ENCODE assay signal across 16 cellular contexts in the genomic region with DNA sequence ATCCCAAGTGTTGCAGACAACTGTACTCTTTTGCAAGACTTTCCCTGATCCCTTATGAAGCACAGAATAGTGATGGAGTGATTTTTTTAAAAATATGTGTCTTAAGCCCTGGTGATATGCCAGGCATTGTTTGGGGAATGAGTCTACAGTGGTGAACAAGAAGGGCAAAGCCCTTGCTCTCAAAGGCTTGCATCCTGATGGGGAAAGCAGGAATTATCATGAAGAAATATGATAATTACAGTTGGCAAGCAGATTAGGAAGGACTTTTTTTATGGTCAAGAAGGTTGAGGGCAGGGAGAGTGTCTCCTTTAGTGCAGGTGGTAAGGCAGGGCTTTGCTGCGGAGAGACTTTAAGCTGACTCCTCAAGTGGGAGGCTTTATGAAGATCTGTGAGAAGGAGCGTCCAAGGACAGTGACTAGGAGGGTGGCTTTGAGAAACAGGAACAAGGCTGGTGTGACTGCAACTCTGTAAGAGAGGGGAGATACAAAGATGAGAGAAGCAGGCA.
A peak's percentile ranks its signal among the peaks of the same experiment; 100 is the strongest.
DNase-seq lines count a peak whose midpoint lies in the region; ATAC-seq and TF ChIP-seq lines count a peak whose summit lies in the region.
"Had no signal": no experiment of that assay in that cellular context is flagged by ENCODE, and none has a peak within 500 bp of the region (broad histone marks: within the 10 kb centered on the region; RNA-seq: fewer than 3 reads in every experiment).

No MANE protein-coding gene starts in this region.

- no peak overlapping the region for H3K4me3 Mint-ChIP-seq in CD8-positive, alpha-beta T cell
- no peak overlapping the region for H3K4me3 Mint-ChIP-seq in WTC11
- H3K4me3 Mint-ChIP-seq: mesothelial cell of epicardium, T-cell had no signal

- intact Hi-C loops in CD8-positive, alpha-beta T cell (cut with DNase I, micrococcal nuclease): loop anchor here in 1 of 2 experiments (5.0 kb wide), 1 partner anchor 34 kb away; no protein-coding TSS in a partner anchor
- intact Hi-C loops in posterior vena cava (cut with DNase I): no loop called here

- H3K4me1 ChIP-seq in CD8-positive, alpha-beta T cell (ENCODE audit: insufficient read depth, low read length): no peaks in the 10 kb centered on the region

- no peak for TF ChIP-seq CTCF in CD8-positive, alpha-beta T cell (IDR thresholded peaks at IDR 0.05)
- TF ChIP-seq CTCF in WTC11 (IDR thresholded peaks at IDR 0.05): no peak

- POLR2A ChIA-PET in CD8-positive, alpha-beta T cell (lab: Charles Lee): no interaction called here
- POLR2A ChIA-PET in WTC11 (lab: Charles Lee): no interaction called here

- H3K27me3 Mint-ChIP-seq in CD8-positive, alpha-beta T cell (ENCODE audit: low read depth): no peaks in the 10 kb centered on the region
- no peaks in the 10 kb centered on the region; the same call in 1 of the 2 replicates for H3K27me3 Mint-ChIP-seq in WTC11 (ENCODE audit: low read depth)
- H3K27me3 Mint-ChIP-seq: T-cell had no signal

- H3K4me3 ChIP-seq in CD8-positive, alpha-beta T cell (ENCODE audit: low read depth, low read length): no peak overlapping the region
- H3K4me3 ChIP-seq: Peyer's patch had no signal

- H3K9me3 Mint-ChIP-seq in CD8-positive, alpha-beta T cell: no peaks in the 10 kb centered on the region
- no peaks in the 10 kb centered on the region for H3K9me3 Mint-ChIP-seq in WTC11
- H3K9me3 Mint-ChIP-seq: mesothelial cell of epicardium, T-cell had no signal

- H3K27ac ChIP-seq in CD8-positive, alpha-beta T cell (ENCODE audit: low read depth, low read length): no peak overlapping the region
- H3K27ac ChIP-seq: Peyer's patch had no signal

- CTCF ChIA-PET in CD8-positive, alpha-beta T cell (lab: Charles Lee): no interaction called here
- CTCF ChIA-PET in WTC11 (lab: Charles Lee): interaction anchor here (1.1 kb wide), 1 partner anchor 351 kb away, joined by 3 read pairs; no protein-coding TSS in a partner anchor

- ATAC-seq in CD8-positive, alpha-beta T cell: no peak
- ATAC-seq in WTC11 (no peak), HG03571 (IDR thresholded peaks at IDR 0.05; ENCODE audit: unreplicated experiment) (no peak)
- ATAC-seq: T-cell had no signal

- DNase-seq in AG08395 (ENCODE audit: low spot score) (peak; percentile 7), WTC11 (ENCODE audit: low spot score) (no peak), foreskin melanocyte (peak; percentile 43), posterior vena cava (ENCODE audit: low spot score) (no peak), AML-193 (lab: John Stamatoyannopoulos, UW) (no peak), activated T-cell treated with anti-CD3 and anti-CD28 coated beads for 4 hours (no peak)
- DNase-seq in CD8-positive, alpha-beta T cell: no peak
- DNase-seq: activated CD4-positive, alpha-beta T cell treated with anti-CD3 and anti-CD28 coated beads for 1 hour; activated T-cell treated with anti-CD3 and anti-CD28 coated beads, Interleukin-2, amount 50 U/mL, for 1 hour; NCI-H2081; NCI-H69; Peyer's patch; stimulated activated CD4-positive, alpha-beta T cell treated with anti-CD3 and anti-CD28 coated beads, Interleukin-12 subunit alpha, Interleukin-12 subunit beta, amount 100 ng/mL, for 4 hours; T-cell had no signal

- H3K27me3 ChIP-seq in CD8-positive, alpha-beta T cell (ENCODE audit: insufficient read depth, low read length): no peaks in the 10 kb centered on the region
- H3K27me3 ChIP-seq: Peyer's patch had no signal

- H3K36me3 Mint-ChIP-seq in CD8-positive, alpha-beta T cell: peaks cover 68% of the 10 kb centered on the region
- H3K36me3 Mint-ChIP-seq in WTC11: peaks cover 18% of the 10 kb centered on the region

- H3K27ac Mint-ChIP-seq in CD8-positive, alpha-beta T cell: peak overlapping the region; percentile 69
- peak overlapping the region; percentile 11 for H3K27ac Mint-ChIP-seq in WTC11
- H3K27ac Mint-ChIP-seq: mesothelial cell of epicardium had no signal

- H3K36me3 ChIP-seq in CD8-positive, alpha-beta T cell (ENCODE audit: insufficient read depth, low read length): peaks cover 28% of the 10 kb centered on the region

- H3K4me1 Mint-ChIP-seq in CD8-positive, alpha-beta T cell (ENCODE audit: low read depth): peaks cover 2% of the 10 kb centered on the region
- peaks cover 56% of the 10 kb centered on the region for H3K4me1 Mint-ChIP-seq in WTC11

- H3K9me3 ChIP-seq in CD8-positive, alpha-beta T cell (ENCODE audit: low read length): no peaks in the 10 kb centered on the region
- H3K9me3 ChIP-seq: Peyer's patch had no signal

TF ChIP-seq in WTC11, 78 proteins besides CTCF, POLR2A, EP300 and RAD21:
- TF ChIP-seq SOX15 (CRISPR knock-in tag; IDR thresholded peaks at IDR 0.05) (no peak), OVOL2 (CRISPR knock-in tag; IDR thresholded peaks at IDR 0.05; ENCODE audit: borderline replicate concordance) (no peak)
- TF ChIP-seq, protein P1, sequence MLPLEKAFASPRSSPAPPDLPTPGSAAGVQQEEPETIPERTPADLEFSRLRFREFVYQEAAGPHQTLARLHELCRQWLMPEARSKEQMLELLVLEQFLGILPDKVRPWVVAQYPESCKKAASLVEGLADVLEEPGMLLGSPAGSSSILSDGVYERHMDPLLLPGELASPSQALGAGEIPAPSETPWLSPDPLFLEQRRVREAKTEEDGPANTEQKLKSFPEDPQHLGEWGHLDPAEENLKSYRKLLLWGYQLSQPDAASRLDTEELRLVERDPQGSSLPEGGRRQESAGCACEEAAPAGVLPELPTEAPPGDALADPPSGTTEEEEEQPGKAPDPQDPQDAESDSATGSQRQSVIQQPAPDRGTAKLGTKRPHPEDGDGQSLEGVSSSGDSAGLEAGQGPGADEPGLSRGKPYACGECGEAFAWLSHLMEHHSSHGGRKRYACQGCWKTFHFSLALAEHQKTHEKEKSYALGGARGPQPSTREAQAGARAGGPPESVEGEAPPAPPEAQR (CRISPR knock-in tag; IDR thresholded peaks at IDR 0.05): no peak

Comparison
In these comparisons a context has a peak if more than half of its experiments do, and no peak if none do; other contexts are left out.
1. DNase-seq: peak in AG08395 (single experiment) and foreskin melanocyte (single experiment); none in CD8-positive, alpha-beta T cell (0 of 7), WTC11 (single experiment), posterior vena cava (single experiment), AML-193 (0 of 2) and activated T-cell treated with anti-CD3 and anti-CD28 coated beads for 4 hours (single experiment).